8 cellular contexts compared by ENCODE assay signal in the genomic region with DNA sequence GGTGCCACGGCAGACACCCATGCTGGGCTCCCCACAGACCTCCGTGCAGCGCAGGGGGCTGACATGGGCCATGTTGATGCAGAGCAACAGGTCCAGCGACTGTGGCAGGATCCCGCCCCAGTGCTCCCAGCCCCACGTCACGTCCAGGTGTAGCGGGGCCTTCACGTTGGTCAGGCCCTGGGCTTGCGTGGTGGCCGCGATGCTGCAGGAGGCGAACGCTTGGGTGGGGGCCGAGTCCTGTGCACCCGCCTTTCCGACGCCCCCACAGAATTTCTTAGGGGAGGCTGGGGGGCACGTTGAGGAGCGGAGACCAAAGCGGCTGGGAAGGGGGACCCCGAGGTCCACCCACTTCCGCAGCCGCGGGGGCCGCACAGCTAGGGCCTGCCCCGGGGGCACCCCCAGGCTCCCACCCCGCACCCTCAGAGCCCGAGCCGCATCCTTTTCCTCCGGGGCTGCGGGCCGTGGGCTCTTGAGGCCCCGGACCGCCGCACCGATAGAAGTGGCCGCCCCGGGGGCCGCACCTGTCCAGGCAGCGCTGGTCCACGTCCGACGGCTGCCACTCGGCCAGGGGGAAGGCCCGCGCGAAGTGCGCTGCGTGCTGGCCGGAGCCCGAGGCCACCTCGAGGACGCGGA. TPM values are rescaled to one million over a fixed set of nuclear protein-coding genes. Genes with fewer than 3 reads are reported as not detected.
DNase-seq lines count a peak whose midpoint lies in the region; ATAC-seq and TF ChIP-seq lines count a peak whose summit lies in the region.

No MANE protein-coding gene starts in this region.

- peak overlapping the region; percentile 92 for H3K9ac ChIP-seq in DND-41 (ENCODE audit: low read depth, low read length)

- peaks cover 23% of the 10 kb centered on the region for H3K79me2 ChIP-seq in DND-41 (ENCODE audit: insufficient read depth, low read length)

- H3K36me3 ChIP-seq in DND-41 (ENCODE audit: insufficient read depth, low read length) = peaks cover 17% of the 10 kb centered on the region

- peaks cover 6% of the 10 kb centered on the region for H3K4me1 Mint-ChIP-seq in activated T-helper 17 cell treated with anti-CD3 and anti-CD28 coated beads, Interleukin-2, amount 50 U/mL, for 72 hours

- no peak for TF ChIP-seq CTCF in DND-41 (IDR thresholded peaks at IDR 0.05; ENCODE audit: borderline replicate concordance, extremely low read depth, low read length, poor library complexity, severe bottlenecking)

- no peak overlapping the region for H3K27ac Mint-ChIP-seq in activated T-helper 17 cell treated with anti-CD3 and anti-CD28 coated beads, Interleukin-2, amount 50 U/mL, for 72 hours

- H3K27ac ChIP-seq in DND-41 (ENCODE audit: low read length) (peak overlapping the region; percentile 84), substantia nigra (ENCODE audit: low read depth, low read length, poor library complexity, severe bottlenecking) (peak overlapping the region; percentile 99)

- H2AFZ ChIP-seq in DND-41 (ENCODE audit: low read depth, low read length) = peak overlapping the region; percentile 86

- H3K4me3 ChIP-seq in DND-41 (ENCODE audit: low read depth in 1 of 2, low read length in 2 of 2) (peak overlapping the region; percentile 80 to 84), iPS-18c (ENCODE audit: insufficient read depth, low read depth, low read length) (peak overlapping the region; percentile 66)

- peak overlapping the region; percentile 92 for H3K4me2 ChIP-seq in DND-41 (ENCODE audit: insufficient read depth, low read length)

- no peaks in the 10 kb centered on the region for H3K9me3 Mint-ChIP-seq in activated T-helper 17 cell treated with anti-CD3 and anti-CD28 coated beads, Interleukin-2, amount 50 U/mL, for 72 hours

- no peaks in the 10 kb centered on the region for H3K27me3 Mint-ChIP-seq in activated T-helper 17 cell treated with anti-CD3 and anti-CD28 coated beads, Interleukin-2, amount 50 U/mL, for 72 hours

- no peaks in the 10 kb centered on the region for H3K9me3 ChIP-seq in DND-41 (ENCODE audit: insufficient read depth, low read length, severe bottlenecking)
- no peaks in the 10 kb centered on the region for H3K9me3 ChIP-seq in iPS-18c (ENCODE audit: control insufficient read depth, insufficient read depth, low read length)

- DNase-seq in DND-41 (peak; percentile 27), substantia nigra (lab: John Stamatoyannopoulos, UW) (peak in 2 of 49 donors; percentile 26 to 78), NAMALWA (ENCODE audit: low spot score) (no peak), NCI-H2081 treated with DMSO at 0.1 percent for 48 hours (lab: John Stamatoyannopoulos, UW) (no peak), NOMO-1 (lab: John Stamatoyannopoulos, UW; ENCODE audit: unreplicated experiment in 2 of 2) (no peak)

- ATAC-seq in DND-41 (ENCODE audit: insufficient read depth, low read depth) (peak; percentile 6; the same call in 2 of the 3 replicates), HG02678 (IDR thresholded peaks at IDR 0.05; ENCODE audit: unreplicated experiment) (peak; percentile 10)
- ATAC-seq in activated T-helper 17 cell treated with anti-CD3 and anti-CD28 coated beads, Interleukin-2, amount 50 U/mL, for 72 hours (replicated peaks) = peak; percentile 1

- peaks cover 27% of the 10 kb centered on the region for H3K4me1 ChIP-seq in DND-41 (ENCODE audit: insufficient read depth, low read length)

- no peaks in the 10 kb centered on the region for H3K27me3 ChIP-seq in DND-41 (ENCODE audit: insufficient read depth, low read length, poor library complexity)

- peaks cover 25% of the 10 kb centered on the region for H4K20me1 ChIP-seq in DND-41 (ENCODE audit: insufficient read depth, low read length)

- peak overlapping the region; percentile 95 for H3K4me3 Mint-ChIP-seq in activated T-helper 17 cell treated with anti-CD3 and anti-CD28 coated beads, Interleukin-2, amount 50 U/mL, for 72 hours

- peaks cover 15% of the 10 kb centered on the region for H3K36me3 Mint-ChIP-seq in activated T-helper 17 cell treated with anti-CD3 and anti-CD28 coated beads, Interleukin-2, amount 50 U/mL, for 72 hours (ENCODE audit: low read depth)

RNA-seq across cellular contexts. Expression of a gene that starts 0.4 kb away (rescaled TPM):
- total RNA-seq in activated T-helper 17 cell treated with anti-CD3 and anti-CD28 coated beads, Interleukin-2, amount 50 U/mL, for 72 hours = 100 to 1,000 TPM in 1 of 2 donors, 10 to 100 TPM in 1; 87.4 to 115 TPM

RNA-seq across cellular contexts. Expression of a gene that starts 4.9 kb away (rescaled TPM):
- total RNA-seq in activated T-helper 17 cell treated with anti-CD3 and anti-CD28 coated beads, Interleukin-2, amount 50 U/mL, for 72 hours = under 1 TPM; 0.45 to 0.53 TPM

RNA-seq across cellular contexts. Expression of a gene that starts 5.9 kb away (rescaled TPM):
- 10 to 100 TPM; 29.2 to 54.5 TPM for total RNA-seq in activated T-helper 17 cell treated with anti-CD3 and anti-CD28 coated beads, Interleukin-2, amount 50 U/mL, for 72 hours

RNA-seq across cellular contexts. Expression of a gene that starts 13.5 kb away (rescaled TPM):
- 10 to 100 TPM; 50.7 to 93.9 TPM for total RNA-seq in activated T-helper 17 cell treated with anti-CD3 and anti-CD28 coated beads, Interleukin-2, amount 50 U/mL, for 72 hours

RNA-seq across cellular contexts. Expression of a gene that starts 32.2 kb away (rescaled TPM):
- total RNA-seq in activated T-helper 17 cell treated with anti-CD3 and anti-CD28 coated beads, Interleukin-2, amount 50 U/mL, for 72 hours = 100 to 1,000 TPM; 134 to 149 TPM
